Comparison of ENCODE assay signal across 2 cellular contexts in the genomic region with DNA sequence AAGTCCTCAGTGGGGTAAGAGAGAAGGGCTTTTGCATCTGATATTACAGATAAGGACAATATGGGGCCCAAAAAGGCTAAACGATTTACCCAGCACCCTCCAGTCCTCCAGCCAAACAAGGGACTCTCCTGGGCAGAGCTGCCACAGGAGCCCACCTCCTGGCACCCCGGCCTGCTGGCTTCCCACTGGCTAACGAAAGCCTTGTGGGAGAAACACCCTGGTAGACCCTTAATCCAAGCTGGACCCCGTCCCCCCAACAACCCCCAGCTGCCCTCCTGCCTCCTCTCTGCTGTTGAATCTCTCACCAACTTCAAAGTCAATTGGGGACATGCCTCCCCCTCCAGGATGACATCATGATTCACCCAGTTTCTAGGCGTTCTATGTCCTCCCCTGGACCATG.
TF ChIP-seq lines count a peak whose summit lies in the region.

No MANE protein-coding gene starts in this region.

TF ChIP-seq in K562, 482 proteins besides CTCF, POLR2A, EP300 and RAD21:
- TF ChIP-seq POU5F1 (IDR thresholded peaks at IDR 0.05; ENCODE audit: borderline replicate concordance, low read depth, low read length, partially characterized antibody) (no peak), CREB1 (IDR thresholded peaks at IDR 0.05) (no peak), CREB1 (CRISPR knock-in tag; IDR thresholded peaks at IDR 0.05) (no peak), ZKSCAN1 (IDR thresholded peaks at IDR 0.05; ENCODE audit: low read depth, low read length) (no peak), MCM3 (IDR thresholded peaks at IDR 0.05) (no peak), ZNF311 (CRISPR knock-in tag; IDR thresholded peaks at IDR 0.05) (no peak), RB1 (IDR thresholded peaks at IDR 0.05; ENCODE audit: low read depth) (no peak), MECOM (CRISPR knock-in tag; IDR thresholded peaks at IDR 0.05) (no peak), SMARCA5 (IDR thresholded peaks at IDR 0.05) (no peak), HNRNPUL1 (IDR thresholded peaks at IDR 0.05; ENCODE audit: low read length) (no peak)
- TF ChIP-seq, protein P1, sequence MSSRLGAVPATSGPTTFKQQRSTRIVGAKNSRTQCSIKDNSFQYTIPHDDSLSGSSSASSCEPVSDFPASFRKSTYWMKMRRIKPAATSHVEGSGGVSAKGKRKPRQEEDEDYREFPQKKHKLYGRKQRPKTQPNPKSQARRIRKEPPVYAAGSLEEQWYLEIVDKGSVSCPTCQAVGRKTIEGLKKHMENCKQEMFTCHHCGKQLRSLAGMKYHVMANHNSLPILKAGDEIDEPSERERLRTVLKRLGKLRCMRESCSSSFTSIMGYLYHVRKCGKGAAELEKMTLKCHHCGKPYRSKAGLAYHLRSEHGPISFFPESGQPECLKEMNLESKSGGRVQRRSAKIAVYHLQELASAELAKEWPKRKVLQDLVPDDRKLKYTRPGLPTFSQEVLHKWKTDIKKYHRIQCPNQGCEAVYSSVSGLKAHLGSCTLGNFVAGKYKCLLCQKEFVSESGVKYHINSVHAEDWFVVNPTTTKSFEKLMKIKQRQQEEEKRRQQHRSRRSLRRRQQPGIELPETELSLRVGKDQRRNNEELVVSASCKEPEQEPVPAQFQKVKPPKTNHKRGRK (tag; IDR thresholded peaks at IDR 0.05): no peak
- TF ChIP-seq, protein P2, sequence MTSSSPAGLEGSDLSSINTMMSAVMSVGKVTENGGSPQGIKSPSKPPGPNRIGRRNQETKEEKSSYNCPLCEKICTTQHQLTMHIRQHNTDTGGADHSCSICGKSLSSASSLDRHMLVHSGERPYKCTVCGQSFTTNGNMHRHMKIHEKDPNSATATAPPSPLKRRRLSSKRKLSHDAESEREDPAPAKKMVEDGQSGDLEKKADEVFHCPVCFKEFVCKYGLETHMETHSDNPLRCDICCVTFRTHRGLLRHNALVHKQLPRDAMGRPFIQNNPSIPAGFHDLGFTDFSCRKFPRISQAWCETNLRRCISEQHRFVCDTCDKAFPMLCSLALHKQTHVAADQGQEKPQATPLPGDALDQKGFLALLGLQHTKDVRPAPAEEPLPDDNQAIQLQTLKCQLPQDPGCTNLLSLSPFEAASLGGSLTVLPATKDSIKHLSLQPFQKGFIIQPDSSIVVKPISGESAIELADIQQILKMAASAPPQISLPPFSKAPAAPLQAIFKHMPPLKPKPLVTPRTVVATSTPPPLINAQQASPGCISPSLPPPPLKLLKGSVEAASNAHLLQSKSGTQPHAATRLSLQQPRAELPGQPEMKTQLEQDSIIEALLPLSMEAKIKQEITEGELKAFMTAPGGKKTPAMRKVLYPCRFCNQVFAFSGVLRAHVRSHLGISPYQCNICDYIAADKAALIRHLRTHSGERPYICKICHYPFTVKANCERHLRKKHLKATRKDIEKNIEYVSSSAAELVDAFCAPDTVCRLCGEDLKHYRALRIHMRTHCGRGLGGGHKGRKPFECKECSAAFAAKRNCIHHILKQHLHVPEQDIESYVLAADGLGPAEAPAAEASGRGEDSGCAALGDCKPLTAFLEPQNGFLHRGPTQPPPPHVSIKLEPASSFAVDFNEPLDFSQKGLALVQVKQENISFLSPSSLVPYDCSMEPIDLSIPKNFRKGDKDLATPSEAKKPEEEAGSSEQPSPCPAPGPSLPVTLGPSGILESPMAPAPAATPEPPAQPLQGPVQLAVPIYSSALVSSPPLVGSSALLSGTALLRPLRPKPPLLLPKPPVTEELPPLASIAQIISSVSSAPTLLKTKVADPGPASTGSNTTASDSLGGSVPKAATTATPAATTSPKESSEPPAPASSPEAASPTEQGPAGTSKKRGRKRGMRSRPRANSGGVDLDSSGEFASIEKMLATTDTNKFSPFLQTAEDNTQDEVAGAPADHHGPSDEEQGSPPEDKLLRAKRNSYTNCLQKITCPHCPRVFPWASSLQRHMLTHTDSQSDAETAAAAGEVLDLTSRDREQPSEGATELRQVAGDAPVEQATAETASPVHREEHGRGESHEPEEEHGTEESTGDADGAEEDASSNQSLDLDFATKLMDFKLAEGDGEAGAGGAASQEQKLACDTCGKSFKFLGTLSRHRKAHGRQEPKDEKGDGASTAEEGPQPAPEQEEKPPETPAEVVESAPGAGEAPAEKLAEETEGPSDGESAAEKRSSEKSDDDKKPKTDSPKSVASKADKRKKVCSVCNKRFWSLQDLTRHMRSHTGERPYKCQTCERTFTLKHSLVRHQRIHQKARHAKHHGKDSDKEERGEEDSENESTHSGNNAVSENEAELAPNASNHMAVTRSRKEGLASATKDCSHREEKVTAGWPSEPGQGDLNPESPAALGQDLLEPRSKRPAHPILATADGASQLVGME (CRISPR knock-in tag; IDR thresholded peaks at IDR 0.05): no peak

TF ChIP-seq in GM23338, 12 proteins besides CTCF, POLR2A, EP300 and RAD21:
- TF ChIP-seq CREB1 (CRISPR knock-in tag; IDR thresholded peaks at IDR 0.05; ENCODE audit: low read depth) (no peak), EZH2 (IDR thresholded peaks at IDR 0.05; ENCODE audit: low read depth, unreplicated experiment) (no peak)
- TF ChIP-seq, protein P3, sequence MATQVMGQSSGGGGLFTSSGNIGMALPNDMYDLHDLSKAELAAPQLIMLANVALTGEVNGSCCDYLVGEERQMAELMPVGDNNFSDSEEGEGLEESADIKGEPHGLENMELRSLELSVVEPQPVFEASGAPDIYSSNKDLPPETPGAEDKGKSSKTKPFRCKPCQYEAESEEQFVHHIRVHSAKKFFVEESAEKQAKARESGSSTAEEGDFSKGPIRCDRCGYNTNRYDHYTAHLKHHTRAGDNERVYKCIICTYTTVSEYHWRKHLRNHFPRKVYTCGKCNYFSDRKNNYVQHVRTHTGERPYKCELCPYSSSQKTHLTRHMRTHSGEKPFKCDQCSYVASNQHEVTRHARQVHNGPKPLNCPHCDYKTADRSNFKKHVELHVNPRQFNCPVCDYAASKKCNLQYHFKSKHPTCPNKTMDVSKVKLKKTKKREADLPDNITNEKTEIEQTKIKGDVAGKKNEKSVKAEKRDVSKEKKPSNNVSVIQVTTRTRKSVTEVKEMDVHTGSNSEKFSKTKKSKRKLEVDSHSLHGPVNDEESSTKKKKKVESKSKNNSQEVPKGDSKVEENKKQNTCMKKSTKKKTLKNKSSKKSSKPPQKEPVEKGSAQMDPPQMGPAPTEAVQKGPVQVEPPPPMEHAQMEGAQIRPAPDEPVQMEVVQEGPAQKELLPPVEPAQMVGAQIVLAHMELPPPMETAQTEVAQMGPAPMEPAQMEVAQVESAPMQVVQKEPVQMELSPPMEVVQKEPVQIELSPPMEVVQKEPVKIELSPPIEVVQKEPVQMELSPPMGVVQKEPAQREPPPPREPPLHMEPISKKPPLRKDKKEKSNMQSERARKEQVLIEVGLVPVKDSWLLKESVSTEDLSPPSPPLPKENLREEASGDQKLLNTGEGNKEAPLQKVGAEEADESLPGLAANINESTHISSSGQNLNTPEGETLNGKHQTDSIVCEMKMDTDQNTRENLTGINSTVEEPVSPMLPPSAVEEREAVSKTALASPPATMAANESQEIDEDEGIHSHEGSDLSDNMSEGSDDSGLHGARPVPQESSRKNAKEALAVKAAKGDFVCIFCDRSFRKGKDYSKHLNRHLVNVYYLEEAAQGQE (IDR thresholded peaks at IDR 0.05; ENCODE audit: unreplicated experiment): no peak
